12 cellular contexts compared by ENCODE assay signal in genomic region chr2:165743442-165743841, GRCh38. TPM values are rescaled to one million over a fixed set of nuclear protein-coding genes. Genes with fewer than 3 reads are reported as not detected.
A peak's percentile ranks its signal among the peaks of the same experiment; 100 is the strongest.
DNase-seq lines count a peak whose midpoint lies in the region; ATAC-seq, FAIRE-seq and TF ChIP-seq lines count a peak whose summit lies in the region.
"Had no signal": no experiment of that assay in that cellular context is flagged by ENCODE, and none has a peak within 500 bp of the region (broad histone marks: within the 10 kb centered on the region; RNA-seq: fewer than 3 reads in every experiment).

No MANE protein-coding gene starts in this region.

- DNase-seq in GM10266 (ENCODE audit: extremely low spot score) (peak; percentile 18), NOMO-1 treated with DMSO at 0.1 percent for 48 hours (lab: John Stamatoyannopoulos, UW; ENCODE audit: unreplicated experiment) (peak; percentile 92), colonic mucosa (no peak), UCSD-AML1 (lab: John Stamatoyannopoulos, UW; ENCODE audit: unreplicated experiment) (no peak), GM19239 (ENCODE audit: insufficient read length, low spot score) (no peak), right atrium auricular region (ENCODE audit: low spot score) (no peak)
- DNase-seq: activated CD8-positive, alpha-beta memory T cell treated with anti-CD3 and anti-CD28 coated beads, Interleukin-2, amount 10 ng/mL, durations not matched to agents 7 days and 5 days; hippocampal formation; NCI-H1436; SHP77 had no signal

- H3K27ac ChIP-seq in colonic mucosa = no peak overlapping the region
- H3K27ac ChIP-seq in right atrium auricular region = no peak overlapping the region

- no peak overlapping the region for H3K4me3 ChIP-seq in colonic mucosa
- H3K4me3 ChIP-seq in right atrium auricular region = no peak overlapping the region

- FAIRE-seq in GM19239 (lab: Jason Lieb, UNC) = no peak

- intact Hi-C loops in colonic mucosa (cut with DNase I) = no loop called here

- H3K4me1 ChIP-seq in colonic mucosa = no peaks in the 10 kb centered on the region
- H3K4me1 ChIP-seq in right atrium auricular region = no peaks in the 10 kb centered on the region

- H3K27me3 ChIP-seq in colonic mucosa (no peaks in the 10 kb centered on the region), right atrium auricular region (no peaks in the 10 kb centered on the region)

- no peaks in the 10 kb centered on the region for H3K9me3 ChIP-seq in colonic mucosa
- H3K9me3 ChIP-seq in right atrium auricular region = no peaks in the 10 kb centered on the region

- H3K36me3 ChIP-seq in colonic mucosa (no peaks in the 10 kb centered on the region), right atrium auricular region (no peaks in the 10 kb centered on the region)

- ATAC-seq in GM19468 (IDR thresholded peaks at IDR 0.05; ENCODE audit: extremely low read depth, unreplicated experiment) (peak; percentile 69), HG03060 (IDR thresholded peaks at IDR 0.05; ENCODE audit: low read depth, unreplicated experiment) (peak; percentile 93)
- ATAC-seq: activated CD8-positive, alpha-beta memory T cell treated with anti-CD3 and anti-CD28 coated beads, Interleukin-2, amount 10 ng/mL, durations not matched to agents 7 days and 5 days had no signal

- no peak overlapping the region for H3K9ac ChIP-seq in colonic mucosa (ENCODE audit: low read depth in 2 of 2, low read length in 2 of 2)

- TF ChIP-seq CTCF in GM10266 (IDR thresholded peaks at IDR 0.05; ENCODE audit: control insufficient read depth, insufficient read depth, low read depth, missing control alignments) = no peak
- TF ChIP-seq CTCF in colonic mucosa (IDR thresholded peaks at IDR 0.05) = no peak
- TF ChIP-seq CTCF in right atrium auricular region (IDR thresholded peaks at IDR 0.05) = no peak

RNA-seq across cellular contexts. Expression of gene GALNT3, which starts 50.6 kb away (rescaled TPM):
- total RNA-seq in colonic mucosa = 100 to 1,000 TPM in 1 of 2 donors, 10 to 100 TPM in 1; 86.2 to 117 TPM
- total RNA-seq in right atrium auricular region = under 1 TPM; 0.11 to 0.47 TPM

Comparison
In these comparisons a context has a peak if more than half of its experiments do, and no peak if none do; other contexts are left out.
1. DNase-seq: peak in GM10266 (single experiment) and NOMO-1 treated with DMSO at 0.1 percent for 48 hours (single experiment); none in colonic mucosa (single experiment), UCSD-AML1 (single experiment), GM19239 (single experiment) and right atrium auricular region (single experiment).
2. RNA of gene GALNT3, which starts 50.6 kb away (total RNA-seq): 86.2 to 117 TPM in colonic mucosa; 0.11 to 0.47 TPM in right atrium auricular region; every median in the first group is over 10 times any median in the second.